Comparison of ENCODE assay signal across 3 cellular contexts in genomic region chr17:66972442-66972830, GRCh38. TPM values are rescaled to one million over a fixed set of nuclear protein-coding genes. Genes with fewer than 3 reads are reported as not detected.
"Had no signal": no experiment of that assay in that cellular context is flagged by ENCODE, and none has a peak within 500 bp of the region (broad histone marks: within the 10 kb centered on the region; RNA-seq: fewer than 3 reads in every experiment).

No MANE protein-coding gene starts in this region.

RNA-seq across cellular contexts. Expression of gene CACNG4, which starts 7.9 kb away (rescaled TPM):
- total RNA-seq: HT1080 had no signal
- polyA plus RNA-seq: IgD-negative memory B cell, K562 had no signal
